Comparison of ENCODE assay signal across 12 cellular contexts in genomic region chr19:18354743-18355142, GRCh38. TPM values are rescaled to one million over a fixed set of nuclear protein-coding genes. Genes with fewer than 3 reads are reported as not detected.
DNase-seq lines count a peak whose midpoint lies in the region; ATAC-seq and TF ChIP-seq lines count a peak whose summit lies in the region.
"Not testable (repeated sequence)": the region's sequence is repeated elsewhere in the genome, so short reads cannot be mapped to it uniquely, and the experiment has no call there.
"Had no signal": no experiment of that assay in that cellular context is flagged by ENCODE, and none has a peak within 500 bp of the region (broad histone marks: within the 10 kb centered on the region; RNA-seq: fewer than 3 reads in every experiment).

No MANE protein-coding gene starts in this region.

- not testable (repeated sequence) for TF ChIP-seq RAD21 in HCT116 (IDR thresholded peaks at IDR 0.05; ENCODE audit: low read depth)

- not testable (repeated sequence) for H3K9me3 ChIP-seq in HCT116 (ENCODE audit: control insufficient read depth in 1 of 2, insufficient read depth in 1 of 2, low read depth in 1 of 2, low read length in 2 of 2); Panc1 (ENCODE audit: control insufficient read depth, insufficient read depth, low read depth, low read length); psoas muscle

- not testable (repeated sequence) for H3K9me3 Mint-ChIP-seq in activated naive CD8-positive, alpha-beta T cell (ENCODE audit: low read depth)

- not testable (repeated sequence) for DNase-seq in HCT116 (ENCODE audit: low read depth, low spot score); Panc1 (ENCODE audit: low read depth, low spot score); psoas muscle
- peak; percentile 28 for DNase-seq in NCI-H2171 (lab: John Stamatoyannopoulos, UW)

- not testable (repeated sequence) for H4K20me1 ChIP-seq in HCT116 (ENCODE audit: insufficient read depth)

- not testable (repeated sequence) for H3K9ac ChIP-seq in HCT116 (ENCODE audit: low read length)

- not testable (repeated sequence) for ATAC-seq in HCT116, Panc1
- ATAC-seq in psoas muscle = peak in 1 of 4 donors; percentile 67

- H2AFZ ChIP-seq in HCT116 (ENCODE audit: low read depth, low read length, poor library complexity, severe bottlenecking) = not testable (repeated sequence)

- peak overlapping the region; percentile 28 for H3K27ac Mint-ChIP-seq in activated naive CD8-positive, alpha-beta T cell

- 46 to 86% (median 61%) methylated on average over 7 of the region's 7 CpGs for WGBS in psoas muscle, 3 donors

- RAD21 ChIA-PET in HCT116 (lab: Charles Lee; ENCODE audit: low non-redundant PET in 1 of 2, low total read pairs in 2 of 2, uncharacterized antibody in 2 of 2, unreplicated experiment in 2 of 2) = not testable (repeated sequence)

- not testable (repeated sequence) for H3K36me3 Mint-ChIP-seq in activated naive CD8-positive, alpha-beta T cell

- H3K4me3 ChIP-seq in HCT116 (replicated peaks in 1 of 2; ENCODE audit: low read depth in 1 of 2, low read length in 2 of 2); Panc1 (ENCODE audit: low read depth in 2 of 2, low read length in 2 of 2); psoas muscle: not testable (repeated sequence)

- peaks cover 13 to 20% of the 10 kb centered on the region in 2 experiments; a peak in 3 of 4 replicates for H3K4me1 ChIP-seq in HCT116 (ENCODE audit: control insufficient read depth in 1 of 2, insufficient read depth in 2 of 2, low read length in 2 of 2)
- not testable (repeated sequence) for H3K4me1 ChIP-seq in Panc1 (ENCODE audit: control insufficient read depth, insufficient read depth, low read length); psoas muscle

- POLR2A ChIA-PET in HCT116 (lab: Charles Lee) (interaction anchor here (0.6 to 1.0 kb wide), 3 partner anchors 31 to 78 kb away, joined by 3 to 6 read pairs (median 3); partner anchors contain the start of gene GDF15), Panc1 (lab: Charles Lee) (interaction anchor here (0.6 kb wide), 1 partner anchor 28 kb away, joined by 4 read pairs; no protein-coding TSS in a partner anchor)

- not testable (repeated sequence) for H3K9me2 ChIP-seq in HCT116 (ENCODE audit: insufficient read depth)

- H3K27ac ChIP-seq in HCT116 (ENCODE audit: low read depth, low read length) (peak overlapping the region; percentile 24; the same call in 1 of the 2 replicates), Panc1 (ENCODE audit: low read length) (peak overlapping the region; percentile 12; the same call in 1 of the 2 replicates), psoas muscle (peak overlapping the region; percentile 30)

- BruUV-seq in HCT116 (replicated peaks; lab: Mats Ljungman, UMichigan); Panc1 (replicated peaks; lab: Mats Ljungman, UMichigan): not testable (repeated sequence)

- not testable (repeated sequence) for H3K4me3 Mint-ChIP-seq in activated naive CD8-positive, alpha-beta T cell

- not testable (repeated sequence) for H3K4me2 ChIP-seq in HCT116 (ENCODE audit: low read length)

- H3K4me1 Mint-ChIP-seq in activated naive CD8-positive, alpha-beta T cell (ENCODE audit: low read depth) = not testable (repeated sequence)

- CTCF ChIA-PET in HCT116 (lab: Charles Lee) = interaction anchor here (1.0 to 1.3 kb wide), 2 partner anchors 31 to 75 kb away, joined by 3 to 5 read pairs; partner anchors contain the start of gene GDF15
- CTCF ChIA-PET in Panc1 (lab: Charles Lee) = not testable (repeated sequence)

- H3K27me3 Mint-ChIP-seq in activated naive CD8-positive, alpha-beta T cell = not testable (repeated sequence)

- H3K36me3 ChIP-seq in HCT116 (ENCODE audit: control insufficient read depth in 1 of 2, insufficient read depth in 2 of 2, low read length in 2 of 2); Panc1 (ENCODE audit: control insufficient read depth, insufficient read depth, low read length): not testable (repeated sequence)
- H3K36me3 ChIP-seq in psoas muscle (ENCODE audit: insufficient read depth in 1 of 2, low read depth in 1 of 2) = peaks cover 2 to 65% of the 10 kb centered on the region in 2 donors

- TF ChIP-seq CTCF in HCT116 (IDR thresholded peaks at IDR 0.05 in 2 of 3, conservative IDR thresholded peaks at IDR 0.05 in 1 of 3; ENCODE audit: borderline replicate concordance in 1 of 3, insufficient read depth in 1 of 3, low read depth in 2 of 3, low read length in 2 of 3); Panc1 (IDR thresholded peaks at IDR 0.05); psoas muscle (IDR thresholded peaks at IDR 0.05): not testable (repeated sequence)

- TF ChIP-seq POLR2A in HCT116 (IDR thresholded peaks at IDR 0.05; ENCODE audit: borderline replicate concordance, extremely low read depth, insufficient read depth, insufficient read length) = not testable (repeated sequence)

- intact Hi-C loops in HCT116 (cut with micrococcal nuclease); Panc1 (cut with micrococcal nuclease; ENCODE audit: unreplicated experiment): not testable (repeated sequence)
- intact Hi-C loops in psoas muscle (cut with DNase I) = loop anchor here in 1 of 2 donors (5.0 kb wide), 1 partner anchor 48 kb away; no protein-coding TSS in a partner anchor

- in situ Hi-C loops in Panc1 (cut with HindIII; ENCODE audit: low pct_unique_long_range_greater_than_20kb, low sequenced_read_pairs) = not testable (repeated sequence)

- not testable (repeated sequence) for H3K79me2 ChIP-seq in HCT116 (ENCODE audit: insufficient read depth, low read length)

- not testable (repeated sequence) for H3K27me3 ChIP-seq in HCT116 (ENCODE audit: insufficient read depth, low read length); Panc1 (ENCODE audit: control insufficient read depth, insufficient read depth, low read length); psoas muscle (ENCODE audit: insufficient read depth in 3 of 3, low read length in 2 of 3)

RNA-seq across cellular contexts. Expression of gene PGPEP1, which starts 14.3 kb away (rescaled TPM):
- total RNA-seq in HCT116 (2021; ENCODE audit: unreplicated experiment) (30.9 TPM), Panc1 (2021; ENCODE audit: unreplicated experiment) (36.3 TPM), psoas muscle (10 to 100 TPM; 18.3 to 47.8 (median 31.7) TPM)
- polyA plus RNA-seq in HCT116 (2012) = 22.4 and 23.8 TPM in 2 replicates
- polyA plus RNA-seq in Panc1 (2012; ENCODE audit: insufficient read length) = 24.0 TPM
- polyA plus RNA-seq in psoas muscle = 10 to 100 TPM in 1 of 3 donors, 1 to 10 TPM in 2; 8.0 to 13.8 (median 9.1) TPM

RNA-seq across cellular contexts. Expression of gene GDF15, which starts 31.2 kb away (rescaled TPM):
- total RNA-seq in HCT116 (2021; ENCODE audit: unreplicated experiment) (425 TPM), Panc1 (2021; ENCODE audit: unreplicated experiment) (335 TPM), psoas muscle (1 to 10 TPM in 2 of 4 donors, under 1 TPM in 2; 0.50 to 8.5 (median 2.2) TPM)
- 480 and 583 TPM in 2 replicates for polyA plus RNA-seq in HCT116 (2012)
- polyA plus RNA-seq in Panc1 (2012; ENCODE audit: insufficient read length) = 712 TPM
- 10 to 100 TPM in 1 of 3 donors, under 1 TPM in 2; 0.27 to 37.1 (median 0.35) TPM for polyA plus RNA-seq in psoas muscle
- total RNA-seq: B cell; CD4-positive, alpha-beta T cell; CD8-positive, alpha-beta T cell had no signal

RNA-seq across cellular contexts. Expression of gene LSM4, which starts 31.9 kb away (rescaled TPM):
- total RNA-seq in HCT116 (2021; ENCODE audit: unreplicated experiment) (400 TPM), Panc1 (2021; ENCODE audit: unreplicated experiment) (209 TPM), psoas muscle (100 to 1,000 TPM in 2 of 4 donors, 10 to 100 TPM in 2; 87.9 to 136 (median 112) TPM)
- 263 and 315 TPM in 2 replicates for polyA plus RNA-seq in HCT116 (2012)
- polyA plus RNA-seq in Panc1 (2012; ENCODE audit: insufficient read length) = 226 TPM
- 100 to 1,000 TPM; 118 to 215 (median 139) TPM for polyA plus RNA-seq in psoas muscle

RNA-seq across cellular contexts. Expression of gene LRRC25, which starts 42.7 kb away (rescaled TPM):
- total RNA-seq in HCT116 (2021; ENCODE audit: unreplicated experiment) (0.12 TPM), Panc1 (2021; ENCODE audit: unreplicated experiment) (0.15 TPM), psoas muscle (1 to 10 TPM; 2.0 to 4.1 (median 2.4) TPM)
- not detected in 2 replicates for polyA plus RNA-seq in HCT116 (2012)
- polyA plus RNA-seq in Panc1 (2012; ENCODE audit: insufficient read length) = 0.15 TPM
- polyA plus RNA-seq in psoas muscle = 1 to 10 TPM in 2 of 3 donors, under 1 TPM in 1; 0.65 to 5.2 (median 1.3) TPM
- total RNA-seq: A172, Caco-2, Calu3 had no signal
- polyA plus RNA-seq: A549 had no signal

Comparison
In these comparisons a context has a peak if more than half of its experiments do, and no peak if none do; other contexts are left out.
1. RNA of gene GDF15, which starts 31.2 kb away (total RNA-seq): 425 TPM in HCT116 (single experiment) and 335 TPM in Panc1 (single experiment); 0.50 to 8.5 TPM in psoas muscle; every median in the first group is over 10 times any median in the second.
2. Peak in every context shown above with its lines, with median percentiles within 50 percentile points of each other: H3K27ac ChIP-seq.